ENCODE assay signal across 28 cellular contexts in the genomic region with DNA sequence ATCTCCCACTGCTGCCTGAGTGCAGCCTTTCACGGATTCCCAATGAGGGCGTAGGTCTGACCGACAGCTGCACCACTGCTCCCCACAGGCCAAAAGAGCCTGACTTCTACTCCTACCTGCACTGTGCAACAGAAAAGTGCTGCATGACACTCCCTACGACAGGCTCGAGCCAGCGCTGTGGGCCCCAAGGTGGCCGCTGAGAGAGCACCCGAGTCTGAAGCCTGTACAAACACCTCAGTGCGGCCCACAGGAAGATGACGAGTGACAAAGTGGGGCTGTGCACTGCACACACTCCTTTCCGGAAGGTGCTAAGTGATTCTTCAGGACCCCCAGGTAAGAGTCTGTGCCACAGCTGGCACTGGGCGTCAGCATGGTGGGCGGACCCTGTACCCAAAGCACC.
"Had no signal": no experiment of that assay in that cellular context is flagged by ENCODE, and none has a peak within 500 bp of the region (broad histone marks: within the 10 kb centered on the region; RNA-seq: fewer than 3 reads in every experiment).

No MANE protein-coding gene starts in this region.

- H3K4me2 ChIP-seq: SK-N-SH had no signal

- ATAC-seq: activated CD8-positive, alpha-beta T cell treated with anti-CD3 and anti-CD28 coated beads for 36 hours; activated naive CD8-positive, alpha-beta T cell treated with anti-CD3 and anti-CD28 coated beads, Interleukin-2, amount 50 U/mL, for 24 hours; PC-3 had no signal

- H3K27me3 ChIP-seq: MG63, Peyer's patch, SJSA1 had no signal

- FAIRE-seq: bronchial epithelial cell, TTC549 had no signal

- H3K9me3 ChIP-seq: MG63, Peyer's patch, SJSA1, SK-N-SH had no signal

- H3K9ac ChIP-seq: SK-N-SH had no signal

- DNase-seq: activated CD4-positive, alpha-beta T cell treated with anti-CD3 and anti-CD28 coated beads, Interleukin-2, amount 10 ng/mL, durations not matched to agents 24 days and 14 days; activated CD4-positive, alpha-beta T cell treated with anti-CD3 and anti-CD28 coated beads, Interleukin-2, amount 50 U/mL, for 4 hours; activated CD8-positive, alpha-beta T cell treated with anti-CD3 and anti-CD28 coated beads for 36 hours; activated gamma-delta T cell; activated naive CD4-positive, alpha-beta T cell treated with anti-CD3 and anti-CD28 coated beads for 36 hours; activated naive CD8-positive, alpha-beta T cell treated with anti-CD3 and anti-CD28 coated beads, Interleukin-2, amount 50 U/mL, for 24 hours; activated T-cell treated with anti-CD3 and anti-CD28 coated beads, Interleukin-2, amount 50 U/mL, for 1 hour; anterior cingulate cortex; caudate nucleus; cerebellar nuclear complex; Kasumi-1; MG63; NCI-H1048; NCI-H1105 treated with DMSO at 0.1 percent for 48 hours; NCI-H1436; NCI-H1694; NCI-H1930; NCI-H345; NCI-H524 treated with DMSO at 0.1 percent for 48 hours; NK-92 treated with Interleukin-12 subunit alpha and Interleukin-12 subunit beta, amount 100 ng/mL, for 24 hours; PC-3; Peyer's patch; RPMI8226; SHP77 treated with DMSO at 0.1 percent for 48 hours; SK-N-SH had no signal

- H3K36me3 ChIP-seq: Peyer's patch had no signal

- H3K4me1 ChIP-seq: Peyer's patch, SJSA1 had no signal

- H3K4me3 ChIP-seq: MG63, Peyer's patch, SJSA1 had no signal

- H3K27ac ChIP-seq: Peyer's patch, SJSA1 had no signal
